Comparison of ENCODE assay signal across 1 cellular context in the genomic region with DNA sequence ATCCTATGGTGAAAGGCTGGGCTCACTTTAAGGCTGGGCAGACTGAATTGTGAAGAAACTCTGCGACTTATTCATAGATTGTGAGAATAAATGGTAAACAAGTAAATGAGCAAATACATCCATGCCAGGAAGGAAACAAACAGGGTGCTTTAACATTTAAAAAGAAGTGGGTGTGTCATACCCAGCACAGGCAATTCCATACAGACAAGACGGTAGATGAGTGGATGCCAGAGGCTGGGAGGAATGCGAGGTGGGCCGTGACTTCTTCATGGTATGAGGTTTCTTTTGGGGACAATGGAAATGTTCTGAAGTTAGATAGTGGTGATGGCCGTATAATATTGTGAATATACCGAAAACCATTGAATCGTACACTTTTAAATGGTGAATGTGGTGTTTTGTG.
TF ChIP-seq lines count a peak whose summit lies in the region.

No MANE protein-coding gene starts in this region.

TF ChIP-seq in H1, 55 proteins besides CTCF, POLR2A, EP300 and RAD21:
- TF ChIP-seq TEAD4 (IDR thresholded peaks at IDR 0.05; ENCODE audit: low read depth, low read length) (0 out of 2 replicates have a peak, but pooled peaks have one; percentile 20), CHD1 (IDR thresholded peaks at IDR 0.05; ENCODE audit: low read depth, low read length) (no peak)
- TF ChIP-seq, protein P1, sequence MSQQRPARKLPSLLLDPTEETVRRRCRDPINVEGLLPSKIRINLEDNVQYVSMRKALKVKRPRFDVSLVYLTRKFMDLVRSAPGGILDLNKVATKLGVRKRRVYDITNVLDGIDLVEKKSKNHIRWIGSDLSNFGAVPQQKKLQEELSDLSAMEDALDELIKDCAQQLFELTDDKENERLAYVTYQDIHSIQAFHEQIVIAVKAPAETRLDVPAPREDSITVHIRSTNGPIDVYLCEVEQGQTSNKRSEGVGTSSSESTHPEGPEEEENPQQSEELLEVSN (IDR thresholded peaks at IDR 0.05) = no peak
